Comparison of ENCODE assay signal across 1 cellular context in the genomic region with DNA sequence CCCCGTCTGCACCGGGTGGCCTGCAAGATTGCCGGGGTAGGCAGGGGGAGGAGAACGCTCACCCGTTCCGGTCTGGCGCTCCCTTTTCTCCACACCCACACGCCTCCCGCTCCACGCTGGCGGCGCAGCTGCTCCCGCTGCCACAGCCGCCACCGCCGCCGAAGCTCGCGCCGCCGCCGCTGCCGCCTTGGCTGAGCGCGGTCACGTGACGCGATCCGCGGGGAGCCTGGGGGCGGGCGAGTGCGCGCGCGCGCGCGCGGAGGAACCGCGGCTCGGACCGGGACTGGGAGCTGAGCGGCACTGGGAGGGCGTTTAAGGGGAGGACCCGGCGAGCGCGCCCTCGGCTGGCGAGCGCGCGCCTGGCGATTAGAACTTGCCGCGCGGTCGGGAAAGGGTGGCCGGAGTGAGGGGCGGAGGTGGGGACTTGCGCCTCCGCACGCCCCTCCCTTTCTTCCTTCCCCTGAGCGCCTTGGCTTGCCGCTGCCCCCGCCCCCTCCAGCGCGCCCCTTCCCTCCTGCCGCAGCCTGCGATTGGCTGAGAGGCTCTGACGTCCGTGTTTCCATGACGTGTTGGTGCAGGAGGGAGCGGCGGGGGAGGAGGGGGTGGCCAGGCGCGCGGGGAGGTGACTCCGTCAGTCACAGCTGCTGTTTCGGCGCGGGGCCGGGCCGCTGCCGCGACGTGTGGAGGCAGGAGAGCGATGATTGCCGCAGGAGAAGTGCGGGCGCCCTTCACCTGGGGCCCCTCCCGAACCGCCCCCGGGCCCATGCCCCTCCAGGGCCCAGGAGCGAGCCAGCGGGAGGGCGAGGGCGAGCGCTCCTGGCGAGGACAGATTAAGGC.
A peak's percentile ranks its signal among the peaks of the same experiment; 100 is the strongest.
TF ChIP-seq lines count a peak whose summit lies in the region.

No MANE protein-coding gene starts in this region.

TF ChIP-seq in HepG2, 621 proteins besides CTCF, POLR2A, EP300 and RAD21 (continued from another document and continues in another):
- TF ChIP-seq ZNF383 (CRISPR knock-in tag; IDR thresholded peaks at IDR 0.05; ENCODE audit: borderline replicate concordance) (no peak), TCF12 (IDR thresholded peaks at IDR 0.05) (no peak), TCF12 (CRISPR knock-in tag; IDR thresholded peaks at IDR 0.05) (0 out of 2 replicates have a peak, but pooled peaks have one; percentile 70), POGK (CRISPR knock-in tag; conservative IDR thresholded peaks at IDR 0.05) (peak; percentile 32), ZC3H13 (CRISPR knock-in tag; IDR thresholded peaks at IDR 0.05) (no peak), ZBTB42 (CRISPR knock-in tag; IDR thresholded peaks at IDR 0.05) (no peak; the same call in 1 of the 2 replicates), DMTF1 (CRISPR knock-in tag; IDR thresholded peaks at IDR 0.05) (no peak), RBFOX2 (IDR thresholded peaks at IDR 0.05; ENCODE audit: low read depth, low read length) (peak; percentile 85), GFI1 (CRISPR knock-in tag; IDR thresholded peaks at IDR 0.05; ENCODE audit: borderline replicate concordance) (no peak), ZNF253 (CRISPR knock-in tag; IDR thresholded peaks at IDR 0.05; ENCODE audit: borderline replicate concordance) (no peak), SAFB2 (CRISPR knock-in tag; IDR thresholded peaks at IDR 0.05; ENCODE audit: borderline replicate concordance, low read depth) (no peak), ZNF605 (CRISPR knock-in tag; IDR thresholded peaks at IDR 0.05) (peak; percentile 89), GLI4 (CRISPR knock-in tag; IDR thresholded peaks at IDR 0.05; ENCODE audit: borderline replicate concordance) (no peak), MIER2 (CRISPR knock-in tag; IDR thresholded peaks at IDR 0.05) (no peak), CREB3 (CRISPR knock-in tag; IDR thresholded peaks at IDR 0.05) (no peak), KDM1A (CRISPR knock-in tag; IDR thresholded peaks at IDR 0.05) (no peak), ASH2L (IDR thresholded peaks at IDR 0.05; ENCODE audit: insufficient read length, low read depth, low read length) (peak; percentile 54), NBN (conservative IDR thresholded peaks at IDR 0.05) (no peak), KLF6 (CRISPR knock-in tag; IDR thresholded peaks at IDR 0.05) (0 out of 2 replicates have a peak, but pooled peaks have one; percentile 14), ZNF510 (CRISPR knock-in tag; IDR thresholded peaks at IDR 0.05; ENCODE audit: low read depth) (0 out of 2 replicates have a peak, but pooled peaks have one; percentile 34), ZNF713 (CRISPR knock-in tag; IDR thresholded peaks at IDR 0.05) (no peak), FOXK1 (CRISPR knock-in tag; IDR thresholded peaks at IDR 0.05; ENCODE audit: borderline replicate concordance, low read depth) (peak; percentile 73; the same call in 1 of the 2 replicates), ZSCAN22 (CRISPR knock-in tag; IDR thresholded peaks at IDR 0.05) (no peak), KDM6A (CRISPR knock-in tag; IDR thresholded peaks at IDR 0.05; ENCODE audit: low read depth) (0 out of 2 replicates have a peak, but pooled peaks have one; percentile 6), MED1 (CRISPR knock-in tag; IDR thresholded peaks at IDR 0.05) (peak; percentile 35; the same call in 1 of the 2 replicates), DNMT3B (CRISPR knock-in tag; conservative IDR thresholded peaks at IDR 0.05) (no peak), DR1 (CRISPR knock-in tag; IDR thresholded peaks at IDR 0.05) (peak; percentile 57; the same call in 1 of the 2 replicates), CC2D1A (CRISPR knock-in tag; IDR thresholded peaks at IDR 0.05) (no peak), YY1 (IDR thresholded peaks at IDR 0.05; ENCODE audit: insufficient read depth, insufficient replicate concordance, low read depth, low read length) (peak; percentile 51), ZKSCAN5 (CRISPR knock-in tag; IDR thresholded peaks at IDR 0.05) (no peak), YEATS4 (CRISPR knock-in tag; IDR thresholded peaks at IDR 0.05; ENCODE audit: borderline replicate concordance) (peak; percentile 62; the same call in 1 of the 2 replicates), KMT2A (CRISPR knock-in tag; IDR thresholded peaks at IDR 0.05) (peak; percentile 79)
- TF ChIP-seq, protein P1, sequence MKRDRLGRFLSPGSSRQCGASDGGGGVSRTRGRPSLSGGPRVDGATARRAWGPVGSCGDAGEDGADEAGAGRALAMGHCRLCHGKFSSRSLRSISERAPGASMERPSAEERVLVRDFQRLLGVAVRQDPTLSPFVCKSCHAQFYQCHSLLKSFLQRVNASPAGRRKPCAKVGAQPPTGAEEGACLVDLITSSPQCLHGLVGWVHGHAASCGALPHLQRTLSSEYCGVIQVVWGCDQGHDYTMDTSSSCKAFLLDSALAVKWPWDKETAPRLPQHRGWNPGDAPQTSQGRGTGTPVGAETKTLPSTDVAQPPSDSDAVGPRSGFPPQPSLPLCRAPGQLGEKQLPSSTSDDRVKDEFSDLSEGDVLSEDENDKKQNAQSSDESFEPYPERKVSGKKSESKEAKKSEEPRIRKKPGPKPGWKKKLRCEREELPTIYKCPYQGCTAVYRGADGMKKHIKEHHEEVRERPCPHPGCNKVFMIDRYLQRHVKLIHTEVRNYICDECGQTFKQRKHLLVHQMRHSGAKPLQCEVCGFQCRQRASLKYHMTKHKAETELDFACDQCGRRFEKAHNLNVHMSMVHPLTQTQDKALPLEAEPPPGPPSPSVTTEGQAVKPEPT (CRISPR knock-in tag; IDR thresholded peaks at IDR 0.05; ENCODE audit: low read depth) = no peak
- TF ChIP-seq, protein P2, sequence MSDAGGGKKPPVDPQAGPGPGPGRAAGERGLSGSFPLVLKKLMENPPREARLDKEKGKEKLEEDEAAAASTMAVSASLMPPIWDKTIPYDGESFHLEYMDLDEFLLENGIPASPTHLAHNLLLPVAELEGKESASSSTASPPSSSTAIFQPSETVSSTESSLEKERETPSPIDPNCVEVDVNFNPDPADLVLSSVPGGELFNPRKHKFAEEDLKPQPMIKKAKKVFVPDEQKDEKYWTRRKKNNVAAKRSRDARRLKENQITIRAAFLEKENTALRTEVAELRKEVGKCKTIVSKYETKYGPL (CRISPR knock-in tag; IDR thresholded peaks at IDR 0.05) = no peak
- TF ChIP-seq, protein P3, sequence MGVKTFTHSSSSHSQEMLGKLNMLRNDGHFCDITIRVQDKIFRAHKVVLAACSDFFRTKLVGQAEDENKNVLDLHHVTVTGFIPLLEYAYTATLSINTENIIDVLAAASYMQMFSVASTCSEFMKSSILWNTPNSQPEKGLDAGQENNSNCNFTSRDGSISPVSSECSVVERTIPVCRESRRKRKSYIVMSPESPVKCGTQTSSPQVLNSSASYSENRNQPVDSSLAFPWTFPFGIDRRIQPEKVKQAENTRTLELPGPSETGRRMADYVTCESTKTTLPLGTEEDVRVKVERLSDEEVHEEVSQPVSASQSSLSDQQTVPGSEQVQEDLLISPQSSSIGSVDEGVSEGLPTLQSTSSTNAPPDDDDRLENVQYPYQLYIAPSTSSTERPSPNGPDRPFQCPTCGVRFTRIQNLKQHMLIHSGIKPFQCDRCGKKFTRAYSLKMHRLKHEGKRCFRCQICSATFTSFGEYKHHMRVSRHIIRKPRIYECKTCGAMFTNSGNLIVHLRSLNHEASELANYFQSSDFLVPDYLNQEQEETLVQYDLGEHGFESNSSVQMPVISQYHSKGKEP (CRISPR knock-in tag; IDR thresholded peaks at IDR 0.05) = no peak
- TF ChIP-seq, protein P4, sequence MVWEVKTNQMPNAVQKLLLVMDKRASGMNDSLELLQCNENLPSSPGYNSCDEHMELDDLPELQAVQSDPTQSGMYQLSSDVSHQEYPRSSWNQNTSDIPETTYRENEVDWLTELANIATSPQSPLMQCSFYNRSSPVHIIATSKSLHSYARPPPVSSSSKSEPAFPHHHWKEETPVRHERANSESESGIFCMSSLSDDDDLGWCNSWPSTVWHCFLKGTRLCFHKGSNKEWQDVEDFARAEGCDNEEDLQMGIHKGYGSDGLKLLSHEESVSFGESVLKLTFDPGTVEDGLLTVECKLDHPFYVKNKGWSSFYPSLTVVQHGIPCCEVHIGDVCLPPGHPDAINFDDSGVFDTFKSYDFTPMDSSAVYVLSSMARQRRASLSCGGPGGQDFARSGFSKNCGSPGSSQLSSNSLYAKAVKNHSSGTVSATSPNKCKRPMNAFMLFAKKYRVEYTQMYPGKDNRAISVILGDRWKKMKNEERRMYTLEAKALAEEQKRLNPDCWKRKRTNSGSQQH (CRISPR knock-in tag; IDR thresholded peaks at IDR 0.05; ENCODE audit: low read depth) = no peak
- TF ChIP-seq, protein P5, sequence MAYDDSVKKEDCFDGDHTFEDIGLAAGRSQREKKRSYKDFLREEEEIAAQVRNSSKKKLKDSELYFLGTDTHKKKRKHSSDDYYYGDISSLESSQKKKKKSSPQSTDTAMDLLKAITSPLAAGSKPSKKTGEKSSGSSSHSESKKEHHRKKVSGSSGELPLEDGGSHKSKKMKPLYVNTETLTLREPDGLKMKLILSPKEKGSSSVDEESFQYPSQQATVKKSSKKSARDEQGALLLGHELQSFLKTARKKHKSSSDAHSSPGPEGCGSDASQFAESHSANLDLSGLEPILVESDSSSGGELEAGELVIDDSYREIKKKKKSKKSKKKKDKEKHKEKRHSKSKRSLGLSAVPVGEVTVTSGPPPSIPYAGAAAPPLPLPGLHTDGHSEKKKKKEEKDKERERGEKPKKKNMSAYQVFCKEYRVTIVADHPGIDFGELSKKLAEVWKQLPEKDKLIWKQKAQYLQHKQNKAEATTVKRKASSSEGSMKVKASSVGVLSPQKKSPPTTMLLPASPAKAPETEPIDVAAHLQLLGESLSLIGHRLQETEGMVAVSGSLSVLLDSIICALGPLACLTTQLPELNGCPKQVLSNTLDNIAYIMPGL (CRISPR knock-in tag; IDR thresholded peaks at IDR 0.05; ENCODE audit: borderline replicate concordance in 1 of 2, low read depth in 1 of 2) = peak; percentile 18 to 66; a peak in 3 of 4 replicates
- TF ChIP-seq, protein P6, sequence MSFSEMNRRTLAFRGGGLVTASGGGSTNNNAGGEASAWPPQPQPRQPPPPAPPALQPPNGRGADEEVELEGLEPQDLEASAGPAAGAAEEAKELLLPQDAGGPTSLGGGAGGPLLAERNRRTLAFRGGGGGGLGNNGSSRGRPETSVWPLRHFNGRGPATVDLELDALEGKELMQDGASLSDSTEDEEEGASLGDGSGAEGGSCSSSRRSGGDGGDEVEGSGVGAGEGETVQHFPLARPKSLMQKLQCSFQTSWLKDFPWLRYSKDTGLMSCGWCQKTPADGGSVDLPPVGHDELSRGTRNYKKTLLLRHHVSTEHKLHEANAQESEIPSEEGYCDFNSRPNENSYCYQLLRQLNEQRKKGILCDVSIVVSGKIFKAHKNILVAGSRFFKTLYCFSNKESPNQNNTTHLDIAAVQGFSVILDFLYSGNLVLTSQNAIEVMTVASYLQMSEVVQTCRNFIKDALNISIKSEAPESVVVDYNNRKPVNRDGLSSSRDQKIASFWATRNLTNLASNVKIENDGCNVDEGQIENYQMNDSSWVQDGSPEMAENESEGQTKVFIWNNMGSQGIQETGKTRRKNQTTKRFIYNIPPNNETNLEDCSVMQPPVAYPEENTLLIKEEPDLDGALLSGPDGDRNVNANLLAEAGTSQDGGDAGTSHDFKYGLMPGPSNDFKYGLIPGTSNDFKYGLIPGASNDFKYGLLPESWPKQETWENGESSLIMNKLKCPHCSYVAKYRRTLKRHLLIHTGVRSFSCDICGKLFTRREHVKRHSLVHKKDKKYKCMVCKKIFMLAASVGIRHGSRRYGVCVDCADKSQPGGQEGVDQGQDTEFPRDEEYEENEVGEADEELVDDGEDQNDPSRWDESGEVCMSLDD (CRISPR knock-in tag; IDR thresholded peaks at IDR 0.05; ENCODE audit: borderline replicate concordance) = no peak
